ENCODE assay signal across 30 cellular contexts in genomic region chr2:105688946-105689345, GRCh38.
"Had no signal": no experiment of that assay in that cellular context is flagged by ENCODE, and none has a peak within 500 bp of the region (broad histone marks: within the 10 kb centered on the region; RNA-seq: fewer than 3 reads in every experiment).

No MANE protein-coding gene starts in this region.

- H3K9me3 Mint-ChIP-seq: naive thymus-derived CD8-positive, alpha-beta T cell; nephron progenitor cell; type B pancreatic cell had no signal

- ATAC-seq: naive thymus-derived CD8-positive, alpha-beta T cell; natural killer cell treated with Interleukin-12 subunit alpha and Interleukin-12 subunit beta and Interleukin-15 and Interleukin-18, amount 100 ng/mL, for 72 hours; psoas muscle; right cardiac atrium; stimulated activated memory B cell treated with anti-CD40 and anti-IgM and Interleukin-4, amounts not matched to agents 10 μg/mL and 1 μg/mL and 100 μg/mL, for 72 hours; stimulated activated naive CD8-positive, alpha-beta T cell treated with anti-CD3 and anti-CD28 coated beads, Interleukin-15, amount 100 ng/mL, for 72 hours; stimulated activated naive CD8-positive, alpha-beta T cell treated with anti-CD3 and anti-CD28 coated beads, Interleukin-15, Interleukin-2, amounts not matched to agents 100 U/mL and 50 U/mL, for 24 hours had no signal

- H3K36me3 Mint-ChIP-seq: naive thymus-derived CD8-positive, alpha-beta T cell; natural killer cell treated with Interleukin-12 subunit alpha and Interleukin-12 subunit beta and Interleukin-15 and Interleukin-18, amount 100 ng/mL, for 72 hours; stimulated activated memory B cell treated with anti-CD40 and anti-IgM and Interleukin-4, amounts not matched to agents 10 μg/mL and 1 μg/mL and 100 μg/mL, for 72 hours; type B pancreatic cell had no signal

- H3K27me3 Mint-ChIP-seq: naive B cell; naive thymus-derived CD8-positive, alpha-beta T cell; natural killer cell treated with Interleukin-12 subunit alpha and Interleukin-12 subunit beta and Interleukin-15 and Interleukin-18, amount 100 ng/mL, for 72 hours; progenitor cell of endocrine pancreas; stimulated activated memory B cell treated with anti-CD40 and anti-IgM and Interleukin-4, amounts not matched to agents 10 μg/mL and 1 μg/mL and 100 μg/mL, for 72 hours; stimulated activated naive CD8-positive, alpha-beta T cell treated with anti-CD3 and anti-CD28 coated beads, Interleukin-15, amount 100 ng/mL, for 72 hours; type B pancreatic cell had no signal

- H3K4me3 ChIP-seq: ovary, psoas muscle, right lobe of liver, sigmoid colon, suprapubic skin, testis, tibial artery, transverse colon, uterus had no signal

- H3K27me3 ChIP-seq: ovary, right lobe of liver, sigmoid colon, suprapubic skin, testis, tibial artery, transverse colon, uterus had no signal

- H3K4me1 ChIP-seq: parathyroid adenoma, psoas muscle, right lobe of liver, sigmoid colon, suprapubic skin, tibial artery, transverse colon, uterus had no signal

- H3K79me2 ChIP-seq: parathyroid adenoma had no signal

- H3K9me3 ChIP-seq: ovary, psoas muscle, right lobe of liver, sigmoid colon, suprapubic skin, testis, tibial artery, transverse colon, uterus had no signal

- DNase-seq: naive B cell; naive thymus-derived CD8-positive, alpha-beta T cell; nephron progenitor cell; occipital lobe; ovary; posterior cingulate gyrus; psoas muscle; right lobe of liver; sigmoid colon; small intestine; stimulated activated CD4-positive, alpha-beta T cell treated with anti-CD3 and anti-CD28 coated beads, Interleukin-15, amount 100 ng/mL, for 24 hours; stimulated activated CD4-positive, alpha-beta T cell treated with anti-CD3 and anti-CD28 coated beads, Interleukin-4, amount 100 ng/mL, for 1 hour; stimulated activated CD4-positive, alpha-beta T cell treated with anti-CD3 and anti-CD28 coated beads, Interleukin-4, amount 100 ng/mL, for 4 hours; stimulated activated CD8-positive, alpha-beta memory T cell treated with anti-CD3 and anti-CD28 coated beads, Interleukin-4, amount 100 ng/mL, for 48 hours; stimulated activated naive CD4-positive, alpha-beta T cell; stimulated activated naive CD8-positive, alpha-beta T cell treated with anti-CD3 and anti-CD28 coated beads, Interleukin-15, amount 100 ng/mL, for 72 hours; stimulated activated naive CD8-positive, alpha-beta T cell treated with anti-CD3 and anti-CD28 coated beads, Interleukin-15, Interleukin-2, amounts not matched to agents 100 U/mL and 50 U/mL, for 24 hours; substantia nigra; testis; tibial artery; transverse colon; uterus had no signal

- H3K4me1 Mint-ChIP-seq: stimulated activated naive CD8-positive, alpha-beta T cell treated with anti-CD3 and anti-CD28 coated beads, Interleukin-15, amount 100 ng/mL, for 72 hours had no signal

- H3K27ac ChIP-seq: ovary, parathyroid adenoma, psoas muscle, right lobe of liver, sigmoid colon, suprapubic skin, testis, tibial artery, transverse colon, uterus had no signal

- H2AFZ ChIP-seq: parathyroid adenoma had no signal

- H3K27ac Mint-ChIP-seq: natural killer cell treated with Interleukin-12 subunit alpha and Interleukin-12 subunit beta and Interleukin-15 and Interleukin-18, amount 100 ng/mL, for 72 hours; stimulated activated memory B cell treated with anti-CD40 and anti-IgM and Interleukin-4, amounts not matched to agents 10 μg/mL and 1 μg/mL and 100 μg/mL, for 72 hours; stimulated activated naive CD8-positive, alpha-beta T cell treated with anti-CD3 and anti-CD28 coated beads, Interleukin-15, amount 100 ng/mL, for 72 hours; type B pancreatic cell had no signal

- H3K9ac ChIP-seq: parathyroid adenoma had no signal

- H3K36me3 ChIP-seq: ovary, right lobe of liver, sigmoid colon, suprapubic skin, tibial artery, transverse colon, uterus had no signal

- H3K4me3 Mint-ChIP-seq: naive thymus-derived CD8-positive, alpha-beta T cell; natural killer cell treated with Interleukin-12 subunit alpha and Interleukin-12 subunit beta and Interleukin-15 and Interleukin-18, amount 100 ng/mL, for 72 hours; nephron progenitor cell; neural crest cell; stimulated activated memory B cell treated with anti-CD40 and anti-IgM and Interleukin-4, amounts not matched to agents 10 μg/mL and 1 μg/mL and 100 μg/mL, for 72 hours; stimulated activated naive CD8-positive, alpha-beta T cell treated with anti-CD3 and anti-CD28 coated beads, Interleukin-15, amount 100 ng/mL, for 72 hours; type B pancreatic cell had no signal
